In genomic region chr12:55996715-55997534, GRCh38 we compare ENCODE assay signal across 8 cellular contexts. TPM values are rescaled to one million over a fixed set of nuclear protein-coding genes. Genes with fewer than 3 reads are reported as not detected.
A peak's percentile ranks its signal among the peaks of the same experiment; 100 is the strongest.
DNase-seq lines count a peak whose midpoint lies in the region; ATAC-seq and TF ChIP-seq lines count a peak whose summit lies in the region.

TSS of gene SUOX (plus strand) at chr12:55997276. CDS start at chr12:56002222, 4,946 bp downstream.

- H3K4me3 ChIP-seq in esophagus squamous epithelium: peak within 1 kb of the TSS; percentile 52 to 85 (median 54)
- peak within 1 kb of the TSS; percentile 41 for H3K4me3 ChIP-seq in mononuclear cell (ENCODE audit: low read length)
- peak within 1 kb of the TSS; percentile 51 to 54 (median 51) for H3K4me3 ChIP-seq in thyroid gland (replicated peaks in 1 of 3)

- intact Hi-C loops in esophagus squamous epithelium (cut with DNase I) (no loop called here), thyroid gland (cut with DNase I) (no loop called here)

- H3K27ac ChIP-seq in esophagus squamous epithelium: peak within 1 kb of the TSS; percentile 75 to 92 (median 89)
- peak within 1 kb of the TSS; percentile 72 to 83 (median 73) for H3K27ac ChIP-seq in thyroid gland

- H3K9me3 ChIP-seq in esophagus squamous epithelium: no peaks in the 10 kb centered on the region
- H3K9me3 ChIP-seq in mononuclear cell (ENCODE audit: low read depth, low read length): no peaks in the 10 kb centered on the region
- no peaks in the 10 kb centered on the region for H3K9me3 ChIP-seq in thyroid gland

- H3K36me3 ChIP-seq in esophagus squamous epithelium: peaks cover 18 to 65% (median 19%) of the 10 kb centered on the region in 3 donors
- H3K36me3 ChIP-seq in thyroid gland: peaks cover 19 to 24% of the 10 kb centered on the region in 2 donors

- 3 to 6% methylated on average over 9 to 17 of the region's 27 CpGs for WGBS in esophagus squamous epithelium, 2 donors
- WGBS in thyroid gland, 2 donors: 3% methylated on average over 18 to 23 of the region's 27 CpGs

- peak; percentile 99 for ATAC-seq in GM19035 (IDR thresholded peaks at IDR 0.05; ENCODE audit: unreplicated experiment)
- ATAC-seq in HG03135 (IDR thresholded peaks at IDR 0.05; ENCODE audit: unreplicated experiment): peak; percentile 99

- no peaks in the 10 kb centered on the region for H3K27me3 ChIP-seq in esophagus squamous epithelium
- no peaks in the 10 kb centered on the region for H3K27me3 ChIP-seq in mononuclear cell (ENCODE audit: insufficient read depth, low read length)
- no peaks in the 10 kb centered on the region for H3K27me3 ChIP-seq in thyroid gland

- TF ChIP-seq CTCF in esophagus squamous epithelium (IDR thresholded peaks at IDR 0.05) (peak in 2 of 6 experiments; percentile 4 to 5), thyroid gland (IDR thresholded peaks at IDR 0.05) (no peak)

- TF ChIP-seq POLR2A in esophagus squamous epithelium (IDR thresholded peaks at IDR 0.05) (peak in 2 of 4 donors; percentile 29 to 61), thyroid gland (IDR thresholded peaks at IDR 0.05) (peak; percentile 19 to 83)

- peak; percentile 91 for DNase-seq in CMK (ENCODE audit: low read depth)
- peak; percentile 46 for DNase-seq in NCI-H2171 treated with DMSO at 0.1 percent for 48 hours (lab: John Stamatoyannopoulos, UW)
- peak; percentile 50 to 58 for DNase-seq in activated CD4-positive, alpha-beta T cell treated with anti-CD3 and anti-CD28 coated beads, Interleukin-2, amount 50 U/mL, for 48 hours
- DNase-seq in esophagus squamous epithelium (lab: John Stamatoyannopoulos, UW): peak; percentile 58
- peak; percentile 99 for DNase-seq in thyroid gland

- H3K4me1 ChIP-seq in esophagus squamous epithelium: peaks cover 11 to 22% (median 14%) of the 10 kb centered on the region in 3 donors
- H3K4me1 ChIP-seq in mononuclear cell (ENCODE audit: insufficient read depth, low read length): peaks cover 24% of the 10 kb centered on the region
- peaks cover 11 to 13% of the 10 kb centered on the region in 2 donors for H3K4me1 ChIP-seq in thyroid gland

RNA-seq across cellular contexts. Expression of gene SUOX, which starts in this region (rescaled TPM):
- total RNA-seq in esophagus squamous epithelium (10 to 100 TPM; 16.0 to 30.0 (median 18.5) TPM), mononuclear cell (2.4 TPM), thyroid gland (10 to 100 TPM; 18.7 to 36.8 (median 36.2) TPM)

Comparison
In these comparisons a context has a peak if more than half of its experiments do, and no peak if none do; other contexts are left out.
1. Peak in every context shown above with its lines: DNase-seq, ATAC-seq, H3K4me3 ChIP-seq and H3K27ac ChIP-seq.
2. DNase-seq: peak in every context shown above with its lines; median percentile 99 in thyroid gland; 91 in CMK; 58 in esophagus squamous epithelium; 54 in activated CD4-positive, alpha-beta T cell treated with anti-CD3 and anti-CD28 coated beads, Interleukin-2, amount 50 U/mL, for 48 hours; 46 in NCI-H2171 treated with DMSO at 0.1 percent for 48 hours.